ENCODE assay signal across 1 cellular context in genomic region chr11:67616431-67617242, GRCh38.
TF ChIP-seq lines count a peak whose summit lies in the region.

No MANE protein-coding gene starts in this region.

TF ChIP-seq in GM23338, 12 proteins besides CTCF, POLR2A, EP300 and RAD21 (continued from another document):
- TF ChIP-seq REST (IDR thresholded peaks at IDR 0.05; ENCODE audit: unreplicated experiment) (no peak), STAT1 (IDR thresholded peaks at IDR 0.05; ENCODE audit: unreplicated experiment) (no peak), EZH2 (IDR thresholded peaks at IDR 0.05; ENCODE audit: low read depth, unreplicated experiment) (no peak), ZNF462 (CRISPR knock-in tag; IDR thresholded peaks at IDR 0.05) (no peak), NANOG (IDR thresholded peaks at IDR 0.05; ENCODE audit: borderline replicate concordance) (no peak), ZNF331 (CRISPR knock-in tag; IDR thresholded peaks at IDR 0.05; ENCODE audit: low read depth) (no peak)
TF ChIP-seq in GM23338: peak in this region for 0.
